Comparison of ENCODE assay signal across 11 cellular contexts in the genomic region with DNA sequence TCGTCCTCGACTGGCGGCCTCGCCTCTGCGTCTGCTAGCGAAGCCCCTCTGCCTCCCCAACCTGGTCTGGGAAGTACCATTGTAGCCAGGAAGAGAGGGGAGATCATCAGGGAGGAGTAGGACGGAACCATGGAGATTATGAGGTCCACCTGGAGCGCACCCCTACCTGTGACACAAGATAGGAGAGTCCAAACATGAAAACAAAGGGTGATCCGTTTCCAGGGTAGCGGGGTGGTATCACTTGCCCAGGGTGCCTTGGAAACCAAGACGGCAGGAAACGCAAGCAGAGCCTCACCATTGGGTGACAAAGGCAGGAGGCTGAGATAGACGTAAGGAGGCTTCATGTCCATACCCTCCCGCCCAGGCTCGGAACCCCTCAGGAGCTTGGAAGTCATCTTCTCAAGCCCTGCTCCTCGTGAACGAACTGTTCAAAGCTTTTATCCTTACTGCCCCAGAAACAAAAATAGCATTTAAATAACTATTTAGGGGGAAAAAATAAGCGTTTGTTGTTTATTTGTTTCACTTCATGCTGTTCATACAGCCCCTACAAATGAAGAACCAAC. TPM values are rescaled to one million over a fixed set of nuclear protein-coding genes. Genes with fewer than 3 reads are reported as not detected.
"Had no signal": no experiment of that assay in that cellular context is flagged by ENCODE, and none has a peak within 500 bp of the region (broad histone marks: within the 10 kb centered on the region; RNA-seq: fewer than 3 reads in every experiment).

A gene (minus strand): TSS at position 33 of the 563 bp plus-strand sequence.

RNA-seq across cellular contexts. Expression of the gene that starts here (rescaled TPM):
- total RNA-seq: activated CD4-positive, alpha-beta memory T cell treated with anti-CD3 and anti-CD28 coated beads, Interleukin-2, amount 10 ng/mL, durations not matched to agents 7 days and 5 days; activated CD4-positive, alpha-beta T cell treated with anti-CD3 and anti-CD28 coated beads for 36 hours; activated CD4-positive, alpha-beta T cell treated with anti-CD3 and anti-CD28 coated beads, Interleukin-2, amount 10 ng/mL, durations not matched to agents 7 days and 5 days; activated CD8-positive, alpha-beta memory T cell treated with anti-CD3 and anti-CD28 coated beads, Interleukin-2, amount 10 ng/mL, durations not matched to agents 7 days and 5 days; activated CD8-positive, alpha-beta T cell treated with anti-CD3 and anti-CD28 coated beads, Interleukin-2, amount 10 ng/mL, durations not matched to agents 7 days and 5 days; activated naive CD8-positive, alpha-beta T cell treated with anti-CD3 and anti-CD28 coated beads, Interleukin-2, amount 10 ng/mL, durations not matched to agents 7 days and 5 days; activated T-helper 2 cell treated with anti-CD3 and anti-CD28 coated beads, Interferon-gamma antibody, Interleukin-2, Interleukin-4, amounts not matched to agents 10 μg/mL and 5 μg/mL and 100 μg/mL, durations not matched to agents 14 hours and 24 hours and 36 hours; ascending aorta; body of pancreas; breast epithelium had no signal
- polyA plus RNA-seq: cardiac muscle cell had no signal
